ENCODE assay signal across 32 cellular contexts in genomic region chr20:23081263-23081811, GRCh38. TPM values are rescaled to one million over a fixed set of nuclear protein-coding genes. Genes with fewer than 3 reads are reported as not detected.
DNase-seq lines count a peak whose midpoint lies in the region; ATAC-seq and TF ChIP-seq lines count a peak whose summit lies in the region.
"Had no signal": no experiment of that assay in that cellular context is flagged by ENCODE, and none has a peak within 500 bp of the region (broad histone marks: within the 10 kb centered on the region; RNA-seq: fewer than 3 reads in every experiment).

No MANE protein-coding gene starts in this region.

- in situ Hi-C loops in GM13977 (cut with MboI; ENCODE audit: low pct_unique_long_range_greater_than_20kb, low sequenced_read_pairs, unreplicated experiment), result no loop called here

- no peaks in the 10 kb centered on the region for H3K36me3 ChIP-seq in right atrium auricular region
- no peaks in the 10 kb centered on the region for H3K36me3 ChIP-seq in esophagus squamous epithelium
- peaks cover 0 to 11% (median 0%) of the 10 kb centered on the region in 4 donors for H3K36me3 ChIP-seq in upper lobe of left lung
- H3K36me3 ChIP-seq: BE2C had no signal

- H3K4me3 ChIP-seq in right atrium auricular region (peak overlapping the region in 1 of 2 donors; percentile 51), esophagus squamous epithelium (peak overlapping the region in 2 of 4 donors; percentile 38 to 59), upper lobe of left lung (peak overlapping the region in 2 of 4 donors; percentile 52 to 54)

- DNase-seq in right atrium auricular region (ENCODE audit: low spot score) (no peak), left ventricle myocardium superior (no peak), OCI-M1 (lab: John Stamatoyannopoulos, UW) (peak; percentile 19), esophagus squamous epithelium (lab: John Stamatoyannopoulos, UW) (no peak), upper lobe of left lung (no peak), GM13977 (ENCODE audit: low spot score) (no peak)
- no peak for DNase-seq in activated CD4-positive, alpha-beta T cell treated with anti-CD3 and anti-CD28 coated beads, Interleukin-2, amount 50 U/mL, for 4 hours
- DNase-seq: activated CD4-positive, alpha-beta T cell treated with anti-CD3 and anti-CD28 coated beads for 1 hour; activated CD8-positive, alpha-beta T cell treated with anti-CD3 and anti-CD28 coated beads, Interleukin-2, amount 10 ng/mL, durations not matched to agents 7 days and 5 days; activated gamma-delta T cell treated with Interleukin-2 at 50 U/mL for 16 hours; activated naive CD8-positive, alpha-beta T cell treated with anti-CD3 and anti-CD28 coated beads, Interleukin-2, amount 50 U/mL, for 24 hours; activated T-cell treated with anti-CD3 and anti-CD28 coated beads, Interleukin-2, amount 50 U/mL, for 1 hour; BE2C; Caco-2; DMS79 treated with DMSO at 0.1 percent for 48 hours; effector memory CD8-positive, alpha-beta T cell; glutamatergic neuron; GOT3; KG1; kidney glomerular epithelial cell; mesenchymal stem cell; NCI-H1092; NCI-H1930; NCI-H69; nucleus accumbens; substantia nigra had no signal

- ATAC-seq in left ventricle myocardium superior (no peak), upper lobe of left lung (ENCODE audit: low FRiP score in 2 of 2) (no peak), HG03045 (IDR thresholded peaks at IDR 0.05; ENCODE audit: unreplicated experiment) (no peak)
- ATAC-seq: activated CD8-positive, alpha-beta T cell treated with anti-CD3 and anti-CD28 coated beads, Interleukin-2, amount 10 ng/mL, durations not matched to agents 7 days and 5 days; activated naive CD8-positive, alpha-beta T cell treated with anti-CD3 and anti-CD28 coated beads, Interleukin-2, amount 50 U/mL, for 24 hours; effector memory CD8-positive, alpha-beta T cell had no signal

- TF ChIP-seq POLR2A in esophagus squamous epithelium (IDR thresholded peaks at IDR 0.05) (no peak), upper lobe of left lung (IDR thresholded peaks at IDR 0.05) (no peak)

- WGBS in esophagus squamous epithelium, 2 donors, result 52 to 84% methylated on average over 2 to 6 of the region's 9 CpGs
- WGBS in upper lobe of left lung, 2 donors, result 68% methylated on average over 9 of the region's 9 CpGs

- intact Hi-C loops in left ventricle myocardium superior (cut with micrococcal nuclease) (no loop called here), esophagus squamous epithelium (cut with DNase I) (no loop called here)

- no peak for TF ChIP-seq EP300 in upper lobe of left lung (IDR thresholded peaks at IDR 0.05)

- H3K27ac ChIP-seq in right atrium auricular region (peak overlapping the region; percentile 8 to 86), esophagus squamous epithelium (peak overlapping the region in 3 of 4 donors; percentile 81 to 92 (median 88)), upper lobe of left lung (peak overlapping the region; percentile 89 to 97 (median 92))

- H3K9me3 ChIP-seq in right atrium auricular region, result no peaks in the 10 kb centered on the region
- H3K9me3 ChIP-seq in esophagus squamous epithelium, result no peaks in the 10 kb centered on the region
- H3K9me3 ChIP-seq in upper lobe of left lung, result no peaks in the 10 kb centered on the region
- H3K9me3 ChIP-seq: BE2C, Caco-2 had no signal

- H3K27me3 ChIP-seq in right atrium auricular region (no peaks in the 10 kb centered on the region), esophagus squamous epithelium (no peaks in the 10 kb centered on the region), upper lobe of left lung (no peaks in the 10 kb centered on the region)
- H3K27me3 ChIP-seq: BE2C had no signal

- TF ChIP-seq CTCF in right atrium auricular region (IDR thresholded peaks at IDR 0.05), result no peak
- no peak for TF ChIP-seq CTCF in esophagus squamous epithelium (IDR thresholded peaks at IDR 0.05)
- no peak for TF ChIP-seq CTCF in upper lobe of left lung (IDR thresholded peaks at IDR 0.05)
- no peak for TF ChIP-seq CTCF in GM13977 (IDR thresholded peaks at IDR 0.05; ENCODE audit: extremely low read depth, insufficient read depth, missing control alignments)

- H3K4me1 ChIP-seq in right atrium auricular region, result peaks cover 0 to 16% of the 10 kb centered on the region in 2 donors
- peaks cover 0 to 76% (median 34%) of the 10 kb centered on the region in 3 donors for H3K4me1 ChIP-seq in esophagus squamous epithelium
- peaks cover 8 to 73% (median 27%) of the 10 kb centered on the region in 4 donors for H3K4me1 ChIP-seq in upper lobe of left lung
- H3K4me1 ChIP-seq: BE2C had no signal

RNA-seq across cellular contexts. Expression of gene CD93, which starts 4.8 kb away (rescaled TPM):
- total RNA-seq in right atrium auricular region, result 10 to 100 TPM; 35.7 to 51.6 TPM
- total RNA-seq in left ventricle myocardium superior, result 41.0 TPM
- total RNA-seq in esophagus squamous epithelium, result 10 to 100 TPM in 2 of 4 donors, 1 to 10 TPM in 2; 4.5 to 22.9 (median 14.6) TPM
- 100 to 1,000 TPM in 1 of 6 donors, 10 to 100 TPM in 5; 25.1 to 160 (median 68.8) TPM for total RNA-seq in upper lobe of left lung
- total RNA-seq: Caco-2, fibroblast of lung, HT-29, OCI-LY7 had no signal

RNA-seq across cellular contexts. Expression of gene THBD, which starts 31.9 kb away (rescaled TPM):
- total RNA-seq in right atrium auricular region (10 to 100 TPM; 37.0 to 96.7 TPM), left ventricle myocardium superior (13.1 TPM), esophagus squamous epithelium (10 to 100 TPM; 54.9 to 93.4 (median 75.1) TPM), upper lobe of left lung (100 to 1,000 TPM in 3 of 6 donors, 10 to 100 TPM in 3; 17.8 to 235 (median 88.1) TPM)
- total RNA-seq: activated CD8-positive, alpha-beta T cell treated with anti-CD3 and anti-CD28 coated beads, Interleukin-2, amount 10 ng/mL, durations not matched to agents 7 days and 5 days; HT-29; OCI-LY7 had no signal

RNA-seq across cellular contexts. Expression of gene SSTR4, which starts 46.2 kb away (rescaled TPM):
- total RNA-seq in right atrium auricular region, result not detected
- not detected for total RNA-seq in left ventricle myocardium superior
- not detected for total RNA-seq in esophagus squamous epithelium
- under 1 TPM in 1 of 6 donors, not detected in 5; 0.30 TPM for total RNA-seq in upper lobe of left lung
- total RNA-seq: activated CD8-positive, alpha-beta T cell treated with anti-CD3 and anti-CD28 coated beads, Interleukin-2, amount 10 ng/mL, durations not matched to agents 7 days and 5 days; Caco-2; chondrocyte; fibroblast of lung; HT-29; OCI-LY7; pulmonary artery endothelial cell had no signal
